20 cellular contexts compared by ENCODE assay signal in genomic region chr2:11512431-11512830, GRCh38. TPM values are rescaled to one million over a fixed set of nuclear protein-coding genes. Genes with fewer than 3 reads are reported as not detected.
"Had no signal": no experiment of that assay in that cellular context is flagged by ENCODE, and none has a peak within 500 bp of the region (broad histone marks: within the 10 kb centered on the region; RNA-seq: fewer than 3 reads in every experiment).

No MANE protein-coding gene starts in this region.

- H3K79me2 ChIP-seq: parathyroid adenoma had no signal

- H3K9me3 ChIP-seq: lower lobe of right lung, neutrophil, suprapubic skin had no signal

- H3K27me3 ChIP-seq: cardiac muscle cell, suprapubic skin had no signal

- H3K36me3 ChIP-seq: cardiac muscle cell, lower lobe of right lung, neutrophil, suprapubic skin had no signal

- H3K9ac ChIP-seq: parathyroid adenoma had no signal

- H3K4me3 ChIP-seq: cardiac muscle cell, coronary artery, lower lobe of right lung, suprapubic skin had no signal

- ATAC-seq: effector memory CD8-positive, alpha-beta T cell; left ventricle myocardium superior; lower lobe of right lung; naive thymus-derived CD4-positive, alpha-beta T cell; sciatic nerve; stimulated activated naive B cell treated with anti-CD40 and anti-IgM and Interleukin-4, amounts not matched to agents 10 μg/mL and 1 μg/mL and 100 μg/mL, for 72 hours; stimulated activated naive CD8-positive, alpha-beta T cell treated with anti-CD3 and anti-CD28 coated beads, Interleukin-15, amount 100 ng/mL, for 72 hours had no signal

- H2AFZ ChIP-seq: parathyroid adenoma had no signal

- H3K4me1 Mint-ChIP-seq: central memory CD8-positive, alpha-beta T cell; mesothelial cell of epicardium; naive thymus-derived CD4-positive, alpha-beta T cell; stimulated activated naive B cell treated with anti-CD40 and anti-IgM and Interleukin-4, amounts not matched to agents 10 μg/mL and 1 μg/mL and 100 μg/mL, for 72 hours; stimulated activated naive CD8-positive, alpha-beta T cell treated with anti-CD3 and anti-CD28 coated beads, Interleukin-15, amount 100 ng/mL, for 72 hours had no signal

- H3K36me3 Mint-ChIP-seq: mesothelial cell of epicardium; naive thymus-derived CD4-positive, alpha-beta T cell; stimulated activated naive B cell treated with anti-CD40 and anti-IgM and Interleukin-4, amounts not matched to agents 10 μg/mL and 1 μg/mL and 100 μg/mL, for 72 hours had no signal

- H3K27ac ChIP-seq: cardiac muscle cell, coronary artery, lower lobe of right lung, neutrophil, parathyroid adenoma, suprapubic skin had no signal

- H3K9me3 Mint-ChIP-seq: central memory CD8-positive, alpha-beta T cell; effector memory CD8-positive, alpha-beta T cell; mesothelial cell of epicardium; naive thymus-derived CD4-positive, alpha-beta T cell; nephron; stimulated activated naive B cell treated with anti-CD40 and anti-IgM and Interleukin-4, amounts not matched to agents 10 μg/mL and 1 μg/mL and 100 μg/mL, for 72 hours; stimulated activated naive CD8-positive, alpha-beta T cell treated with anti-CD3 and anti-CD28 coated beads, Interleukin-15, amount 100 ng/mL, for 72 hours had no signal

- H3K27ac Mint-ChIP-seq: effector memory CD8-positive, alpha-beta T cell; mesothelial cell of epicardium; naive thymus-derived CD4-positive, alpha-beta T cell; nephron; stimulated activated naive B cell treated with anti-CD40 and anti-IgM and Interleukin-4, amounts not matched to agents 10 μg/mL and 1 μg/mL and 100 μg/mL, for 72 hours; stimulated activated naive CD8-positive, alpha-beta T cell treated with anti-CD3 and anti-CD28 coated beads, Interleukin-15, amount 100 ng/mL, for 72 hours had no signal

- H3K4me1 ChIP-seq: lower lobe of right lung, parathyroid adenoma, suprapubic skin had no signal

- DNase-seq: dermis blood vessel endothelial cell; effector memory CD8-positive, alpha-beta T cell; head of caudate nucleus; left ventricle myocardium superior; lower lobe of right lung; naive thymus-derived CD4-positive, alpha-beta T cell; stimulated activated CD4-positive, alpha-beta T cell treated with anti-CD3 and anti-CD28 coated beads, Interleukin-4, amount 100 ng/mL, for 4 hours; stimulated activated naive B cell treated with anti-CD40 and anti-IgM and Interleukin-4, amounts not matched to agents 10 μg/mL and 1 μg/mL and 100 μg/mL, for 72 hours; stimulated activated naive CD8-positive, alpha-beta T cell treated with anti-CD3 and anti-CD28 coated beads, Interleukin-15, amount 100 ng/mL, for 72 hours; trophoblast cell had no signal

- H3K4me3 Mint-ChIP-seq: central memory CD8-positive, alpha-beta T cell; effector memory CD8-positive, alpha-beta T cell; mesothelial cell of epicardium; naive thymus-derived CD4-positive, alpha-beta T cell; nephron; stimulated activated naive B cell treated with anti-CD40 and anti-IgM and Interleukin-4, amounts not matched to agents 10 μg/mL and 1 μg/mL and 100 μg/mL, for 72 hours; stimulated activated naive CD8-positive, alpha-beta T cell treated with anti-CD3 and anti-CD28 coated beads, Interleukin-15, amount 100 ng/mL, for 72 hours had no signal

- H3K27me3 Mint-ChIP-seq: progenitor cell of endocrine pancreas had no signal

RNA-seq across cellular contexts. Expression of gene GREB1, which starts 21.4 kb away (rescaled TPM):
- polyA plus RNA-seq: naive thymus-derived CD4-positive, alpha-beta T cell had no signal
